ENCODE assay signal across 20 cellular contexts in genomic region chr10:130751106-130751840, GRCh38.
DNase-seq lines count a peak whose midpoint lies in the region; ATAC-seq, FAIRE-seq and TF ChIP-seq lines count a peak whose summit lies in the region.
"Had no signal": no experiment of that assay in that cellular context is flagged by ENCODE, and none has a peak within 500 bp of the region (broad histone marks: within the 10 kb centered on the region; RNA-seq: fewer than 3 reads in every experiment).

No MANE protein-coding gene starts in this region.

- TF ChIP-seq EP300 in esophagus muscularis mucosa (IDR thresholded peaks at IDR 0.05), result no peak

- no peak for TF ChIP-seq POLR2A in esophagus muscularis mucosa (IDR thresholded peaks at IDR 0.05; ENCODE audit: low read depth)

- intact Hi-C loops in cardiac septum (cut with DNase I), result no loop called here
- intact Hi-C loops in Right ventricle myocardium inferior (cut with DNase I), result no loop called here
- intact Hi-C loops in kidney (cut with DNase I), result no loop called here
- intact Hi-C loops in sciatic nerve (cut with DNase I), result no loop called here
- intact Hi-C loops in aorta (cut with DNase I), result no loop called here
- intact Hi-C loops in esophagus muscularis mucosa (cut with DNase I), result no loop called here

- H3K27ac ChIP-seq in kidney (ENCODE audit: low read depth in 2 of 2, low read length in 2 of 2) (no peak overlapping the region), aorta (ENCODE audit: low read depth in 1 of 2, low read length in 2 of 2) (no peak overlapping the region), esophagus muscularis mucosa (replicated peaks in 1 of 4) (no peak overlapping the region)
- H3K27ac ChIP-seq: C4-2B, RWPE1 had no signal

- no peak overlapping the region for H3K9ac ChIP-seq in kidney (ENCODE audit: low read length in 2 of 2)

- no peak for TF ChIP-seq CTCF in kidney (IDR thresholded peaks at IDR 0.05; ENCODE audit: borderline replicate concordance, extremely low read depth, insufficient read depth)
- no peak for TF ChIP-seq CTCF in esophagus muscularis mucosa (IDR thresholded peaks at IDR 0.05)

- WGBS in aorta, 2 donors, result 74 to 85% methylated on average over 15 of the region's 15 CpGs
- WGBS in esophagus muscularis mucosa, result 85% methylated on average over 14 of the region's 15 CpGs

- H3K27me3 ChIP-seq in aorta (ENCODE audit: control insufficient read depth in 1 of 2, insufficient read depth in 2 of 2, low read length in 1 of 2) (no peaks in the 10 kb centered on the region), esophagus muscularis mucosa (peaks cover 0 to 19% (median 0%) of the 10 kb centered on the region in 4 donors)

- DNase-seq in cardiac septum (ENCODE audit: low spot score), result peak; percentile 60
- no peak for DNase-seq in Right ventricle myocardium inferior (ENCODE audit: missing footprints)
- peak; percentile 51 for DNase-seq in kidney
- peak; percentile 30 for DNase-seq in sciatic nerve (ENCODE audit: low spot score)
- peak; percentile 21 to 66 for DNase-seq in aorta
- DNase-seq in esophagus muscularis mucosa (ENCODE audit: extremely low spot score), result no peak
- no peak for DNase-seq in ureter (ENCODE audit: low spot score)
- DNase-seq: CD8-positive, alpha-beta memory T cell; Kasumi-1; NCI-H1417 treated with DMSO at 0.1 percent for 48 hours; NCI-H187; NCI-H446; NCI-H526 treated with DMSO at 0.1 percent for 48 hours; PC-3; SIG-M5 had no signal

- H3K9me3 ChIP-seq in kidney (ENCODE audit: control insufficient read depth in 1 of 2, low read length in 2 of 2) (peaks cover 0 to 5% of the 10 kb centered on the region in 2 donors), aorta (ENCODE audit: control insufficient read depth, low read length) (no peaks in the 10 kb centered on the region), esophagus muscularis mucosa (peaks cover 0 to 6% (median 2%) of the 10 kb centered on the region in 4 donors)

- H3K4me3 ChIP-seq in kidney (ENCODE audit: low read length in 2 of 2), result no peak overlapping the region
- no peak overlapping the region for H3K4me3 ChIP-seq in aorta (ENCODE audit: low read length in 2 of 2)
- no peak overlapping the region for H3K4me3 ChIP-seq in esophagus muscularis mucosa

- peaks cover 0 to 2% of the 10 kb centered on the region in 2 donors for H3K4me1 ChIP-seq in kidney (ENCODE audit: control insufficient read depth in 1 of 2, insufficient read depth in 1 of 2, low read depth in 1 of 2, low read length in 2 of 2)
- H3K4me1 ChIP-seq in aorta (ENCODE audit: control insufficient read depth in 1 of 2, insufficient read depth in 2 of 2, low read length in 2 of 2), result no peaks in the 10 kb centered on the region
- no peaks in the 10 kb centered on the region for H3K4me1 ChIP-seq in esophagus muscularis mucosa

- no peak for FAIRE-seq in kidney (lab: Jason Lieb, UNC)
- FAIRE-seq: G401.6, GM18507 had no signal

- ATAC-seq in Right ventricle myocardium inferior, result no peak
- no peak for ATAC-seq in sciatic nerve
- no peak for ATAC-seq in aorta (ENCODE audit: low FRiP score)
- no peak for ATAC-seq in HG02642 (IDR thresholded peaks at IDR 0.05; ENCODE audit: poor library complexity, unreplicated experiment)
- ATAC-seq: PC-3 had no signal

- H3K36me3 ChIP-seq in kidney (ENCODE audit: control insufficient read depth in 1 of 2, insufficient read depth in 2 of 2, low read length in 2 of 2), result no peaks in the 10 kb centered on the region
- H3K36me3 ChIP-seq in aorta (ENCODE audit: control insufficient read depth in 1 of 2, insufficient read depth in 2 of 2, low read length in 1 of 2), result no peaks in the 10 kb centered on the region
- H3K36me3 ChIP-seq in esophagus muscularis mucosa, result no peaks in the 10 kb centered on the region

Comparison
In these comparisons a context has a peak if more than half of its experiments do, and no peak if none do; other contexts are left out.
1. DNase-seq: peak in cardiac septum (single experiment), kidney (single experiment), sciatic nerve (single experiment) and aorta (2 of 2); none in Right ventricle myocardium inferior (single experiment), esophagus muscularis mucosa (single experiment) and ureter (single experiment).